Comparison of ENCODE assay signal across 8 cellular contexts in the genomic region with DNA sequence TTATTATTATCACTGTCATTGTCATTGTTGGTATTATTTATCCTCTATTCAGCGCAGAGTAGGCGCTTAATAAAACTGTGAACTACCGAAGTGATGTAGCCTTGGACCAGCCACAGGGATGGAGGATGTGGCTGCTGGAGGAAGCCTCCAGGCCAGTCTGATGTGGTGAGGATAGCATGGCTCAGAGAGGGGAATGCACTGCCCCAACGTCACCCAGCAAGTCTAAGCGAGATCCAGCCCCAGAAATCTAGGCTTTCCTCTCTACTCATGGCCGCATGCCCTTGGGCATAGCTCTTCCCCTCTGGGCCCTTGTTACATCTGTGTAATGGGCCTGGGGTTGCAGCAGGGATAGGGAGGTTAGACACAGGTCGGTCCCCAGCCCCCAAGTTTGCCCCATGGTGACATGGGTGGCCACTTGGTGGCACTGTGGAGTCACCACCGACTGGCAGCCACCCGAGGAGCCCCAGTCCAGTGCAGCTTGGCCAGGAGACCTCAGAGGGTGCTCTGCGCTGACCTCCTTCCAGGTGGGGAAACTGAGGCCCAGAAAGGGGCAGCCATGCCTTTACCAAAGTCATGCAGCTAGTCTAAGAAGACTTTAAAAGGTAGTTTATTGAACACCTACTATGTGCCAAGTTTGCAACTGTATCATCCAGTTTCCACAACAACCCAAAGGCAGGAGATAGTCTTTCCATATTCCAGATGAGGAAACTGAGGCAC.
DNase-seq lines count a peak whose midpoint lies in the region; ATAC-seq and TF ChIP-seq lines count a peak whose summit lies in the region.

No MANE protein-coding gene starts in this region.

- H3K79me2 ChIP-seq in GM23248 (ENCODE audit: insufficient read depth): no peaks in the 10 kb centered on the region
- no peaks in the 10 kb centered on the region for H3K79me2 ChIP-seq in neural progenitor cell (ENCODE audit: low read depth)

- H3K36me3 Mint-ChIP-seq in neural progenitor cell: no peaks in the 10 kb centered on the region

- no peak overlapping the region for H2AFZ ChIP-seq in GM23248
- no peak overlapping the region for H2AFZ ChIP-seq in neural progenitor cell (replicated peaks)

- POLR2A ChIA-PET in BJ (lab: Charles Lee): no interaction called here

- H3F3A ChIP-seq in GM23248 (ENCODE audit: insufficient read depth) (peaks cover 10% of the 10 kb centered on the region), neural progenitor cell (ENCODE audit: low read depth) (peaks cover 21% of the 10 kb centered on the region)

- peaks cover 5% of the 10 kb centered on the region for H3K9me3 Mint-ChIP-seq in neural progenitor cell

- TF ChIP-seq CTCF in BJ (IDR thresholded peaks at IDR 0.05; ENCODE audit: insufficient read depth, low read depth, low read length) (peak; percentile 83), neural progenitor cell (IDR thresholded peaks at IDR 0.05) (peak; percentile 82)

- H3K4me3 Mint-ChIP-seq in neural progenitor cell: no peak overlapping the region

- 61 to 62% methylated on average over 9 to 10 of the region's 10 CpGs for WGBS in GM23248 (ENCODE audit: low coverage in 1 of 2, low lambda C conversion rate in 2 of 2, missing lambda C conversion rate in 2 of 2), 2 experiments

- CTCF ChIA-PET in BJ (lab: Yijun Ruan, JAX): interaction anchor here (0.7 to 4.3 kb wide), 20 partner anchors 9 to 725 kb away, joined by 3 to 34 read pairs (median 3); a partner anchor contains a TSS

- peaks cover 28% of the 10 kb centered on the region for H3K4me1 Mint-ChIP-seq in neural progenitor cell

- H3K27ac ChIP-seq in GM23248 (no peak overlapping the region), neural progenitor cell (no peak overlapping the region)

- H3K36me3 ChIP-seq in BJ (ENCODE audit: control insufficient read depth, insufficient read depth, low read length): no peaks in the 10 kb centered on the region
- H3K36me3 ChIP-seq in GM23248 (ENCODE audit: low read depth): no peaks in the 10 kb centered on the region
- H3K36me3 ChIP-seq in neural progenitor cell: no peaks in the 10 kb centered on the region

- no peaks in the 10 kb centered on the region for H4K20me1 ChIP-seq in GM23248 (ENCODE audit: insufficient read depth)
- no peaks in the 10 kb centered on the region for H4K20me1 ChIP-seq in neural progenitor cell (ENCODE audit: low read depth)

- no peaks in the 10 kb centered on the region for H3K27me3 ChIP-seq in BJ (ENCODE audit: control insufficient read depth, insufficient read depth, low read length)
- H3K27me3 ChIP-seq in GM23248 (replicated peaks; ENCODE audit: insufficient read depth): no peaks in the 10 kb centered on the region
- no peaks in the 10 kb centered on the region for H3K27me3 ChIP-seq in neural progenitor cell

- H3K27ac Mint-ChIP-seq in neural progenitor cell: peak overlapping the region; percentile 85

- ATAC-seq in esophagus mucosa (peak; percentile 69), HG03025 (IDR thresholded peaks at IDR 0.05; ENCODE audit: low FRiP score, unreplicated experiment) (no peak), GM18520 (IDR thresholded peaks at IDR 0.05; ENCODE audit: unreplicated experiment) (no peak)

- H3K9me3 ChIP-seq in GM23248 (ENCODE audit: low read depth) (no peaks in the 10 kb centered on the region), neural progenitor cell (ENCODE audit: low read depth) (no peaks in the 10 kb centered on the region)

- H3K4me3 ChIP-seq in BJ (ENCODE audit: low read depth, low read length) (no peak overlapping the region), GM23248 (no peak overlapping the region), neural progenitor cell (no peak overlapping the region)

- H3K27me3 Mint-ChIP-seq in neural progenitor cell (ENCODE audit: insufficient read depth, low read depth): peaks cover 19% of the 10 kb centered on the region

- H3K4me2 ChIP-seq in GM23248 (ENCODE audit: unreplicated experiment) (no peak overlapping the region), neural progenitor cell (no peak overlapping the region)

- H3K9ac ChIP-seq in GM23248 (no peak overlapping the region), neural progenitor cell (no peak overlapping the region)

- in situ Hi-C loops in GM23248 (cut with MboI) (loop anchor here (10.0 kb wide), 1 partner anchor 399 kb away; a partner anchor contains a TSS), SK-MEL-5 (cut with HindIII; ENCODE audit: low pct_unique_long_range_greater_than_20kb, low sequenced_read_pairs) (no loop called here)

- H3K4me1 ChIP-seq in GM23248 (ENCODE audit: insufficient read depth): 0 out of 2 replicates have a peak, but pooled peaks cover 3% of the 10 kb centered on the region
- peaks cover 4% of the 10 kb centered on the region for H3K4me1 ChIP-seq in neural progenitor cell

- no peak for DNase-seq in BJ (ENCODE audit: low read depth)
- peak; percentile 74 for DNase-seq in GM23248
- peak; percentile 61 for DNase-seq in SK-MEL-5 (ENCODE audit: low read depth, low spot score)
- DNase-seq in neural progenitor cell (ENCODE audit: low spot score): peak; percentile 80
- DNase-seq in NCI-H128 (lab: John Stamatoyannopoulos, UW; ENCODE audit: unreplicated experiment): no peak

- no peaks in the 10 kb centered on the region for H3K9me2 ChIP-seq in GM23248 (ENCODE audit: insufficient read depth)

Comparison
In these comparisons a context has a peak if more than half of its experiments do, and no peak if none do; other contexts are left out.
1. DNase-seq: peak in GM23248 (single experiment), SK-MEL-5 (single experiment) and neural progenitor cell (single experiment); none in BJ (single experiment) and NCI-H128 (single experiment).